ENCODE assay signal across 1 cellular context in the genomic region with DNA sequence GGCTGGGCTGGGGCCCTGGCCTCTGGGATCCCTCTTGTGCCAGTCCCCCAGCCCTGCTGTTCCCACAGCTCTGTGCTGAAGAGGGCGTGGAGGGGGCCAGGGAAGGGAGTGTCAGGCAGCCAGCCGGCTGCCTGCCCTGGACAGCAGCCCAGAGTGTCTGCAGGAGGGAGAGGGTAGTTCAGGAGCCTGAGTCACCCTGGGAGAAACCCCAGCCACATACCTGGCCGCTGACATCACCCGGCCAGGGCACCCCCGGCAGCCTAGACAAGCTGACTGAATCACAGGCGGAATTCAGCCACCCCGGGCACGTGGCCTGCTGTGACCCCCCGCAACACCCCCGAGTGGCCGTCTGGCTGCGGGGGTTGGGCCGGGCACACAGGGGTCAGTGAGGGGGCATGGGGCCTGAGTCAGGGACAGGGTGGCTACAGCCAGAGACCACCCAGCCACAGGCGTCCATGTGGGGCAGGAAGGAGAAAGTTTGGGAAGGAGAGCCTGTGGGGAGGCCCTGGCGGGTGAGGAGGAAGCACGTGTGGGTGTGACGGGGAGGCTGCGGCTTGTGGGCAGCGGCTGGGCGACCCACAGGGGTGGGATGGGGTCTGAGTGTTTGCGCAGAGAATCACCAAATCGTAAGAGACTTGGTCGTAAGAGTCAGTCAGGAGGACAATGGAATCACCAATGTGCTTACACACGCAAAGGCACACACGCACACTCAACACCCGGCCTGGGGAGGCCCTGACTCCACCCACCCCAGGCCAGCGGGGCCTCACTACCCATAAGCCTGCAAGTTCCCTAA.
TF ChIP-seq lines count a peak whose summit lies in the region.

No MANE protein-coding gene starts in this region.

TF ChIP-seq in K562, 482 proteins besides CTCF, POLR2A, EP300 and RAD21 (continued from another document and continues in another):
- TF ChIP-seq SOX6 (IDR thresholded peaks at IDR 0.05) (peak; percentile 12; the same call in 1 of the 2 replicates), DPF2 (IDR thresholded peaks at IDR 0.05) (peak; percentile 84), ZNF444 (CRISPR knock-in tag; IDR thresholded peaks at IDR 0.05) (no peak), CBX2 (IDR thresholded peaks at IDR 0.05; ENCODE audit: insufficient read depth, low read length, poor library complexity, severe bottlenecking) (no peak), SRSF9 (IDR thresholded peaks at IDR 0.05; ENCODE audit: borderline replicate concordance, low read depth, low read length) (no peak), MED1 (CRISPR knock-in tag; IDR thresholded peaks at IDR 0.05; ENCODE audit: borderline replicate concordance) (no peak), ATF7 (IDR thresholded peaks at IDR 0.05) (peak; percentile 96), SIX5 (IDR thresholded peaks at IDR 0.05; ENCODE audit: borderline replicate concordance in 1 of 2, insufficient read depth in 1 of 2, low read depth in 1 of 2, low read length in 2 of 2) (no peak), SMC3 (conservative IDR thresholded peaks at IDR 0.05; ENCODE audit: insufficient read depth, low read depth, low read length) (no peak), RAD51 (IDR thresholded peaks at IDR 0.05; ENCODE audit: borderline replicate concordance, low read depth) (peak; percentile 72), BHLHE40 (IDR thresholded peaks at IDR 0.05; ENCODE audit: low read length) (peak; percentile 90), RHOXF2B (CRISPR knock-in tag; conservative IDR thresholded peaks at IDR 0.05) (no peak), TRIM28 (IDR thresholded peaks at IDR 0.05) (no peak), TAF9B (IDR thresholded peaks at IDR 0.05; ENCODE audit: partially characterized antibody) (peak; percentile 91), TARDBP (IDR thresholded peaks at IDR 0.05) (no peak), SMAD1 (IDR thresholded peaks at IDR 0.05; ENCODE audit: low read depth, low read length, partially characterized antibody) (no peak), SMARCA4 (IDR thresholded peaks at IDR 0.05) (peak; percentile 76), SIN3A (IDR thresholded peaks at IDR 0.05; ENCODE audit: borderline replicate concordance in 2 of 2, control insufficient read depth in 1 of 2, low read depth in 2 of 2, low read length in 2 of 2) (peak in 1 of 2 experiments; percentile 55; a peak in 1 of 4 replicates), LEF1 (IDR thresholded peaks at IDR 0.05) (peak; percentile 77), EP400 (IDR thresholded peaks at IDR 0.05) (peak; percentile 93), ZNF780A (CRISPR knock-in tag; IDR thresholded peaks at IDR 0.05) (no peak), TEAD1 (CRISPR knock-in tag; IDR thresholded peaks at IDR 0.05) (peak; percentile 98 to 100), ARNT (IDR thresholded peaks at IDR 0.05) (no peak; a peak in 1 of 4 replicates), SREBF2 (CRISPR knock-in tag; IDR thresholded peaks at IDR 0.05) (no peak)
- TF ChIP-seq, protein P1, sequence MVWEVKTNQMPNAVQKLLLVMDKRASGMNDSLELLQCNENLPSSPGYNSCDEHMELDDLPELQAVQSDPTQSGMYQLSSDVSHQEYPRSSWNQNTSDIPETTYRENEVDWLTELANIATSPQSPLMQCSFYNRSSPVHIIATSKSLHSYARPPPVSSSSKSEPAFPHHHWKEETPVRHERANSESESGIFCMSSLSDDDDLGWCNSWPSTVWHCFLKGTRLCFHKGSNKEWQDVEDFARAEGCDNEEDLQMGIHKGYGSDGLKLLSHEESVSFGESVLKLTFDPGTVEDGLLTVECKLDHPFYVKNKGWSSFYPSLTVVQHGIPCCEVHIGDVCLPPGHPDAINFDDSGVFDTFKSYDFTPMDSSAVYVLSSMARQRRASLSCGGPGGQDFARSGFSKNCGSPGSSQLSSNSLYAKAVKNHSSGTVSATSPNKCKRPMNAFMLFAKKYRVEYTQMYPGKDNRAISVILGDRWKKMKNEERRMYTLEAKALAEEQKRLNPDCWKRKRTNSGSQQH (CRISPR knock-in tag; IDR thresholded peaks at IDR 0.05) = 0 out of 2 replicates have a peak, but pooled peaks have one; percentile 44
- TF ChIP-seq, protein P2, sequence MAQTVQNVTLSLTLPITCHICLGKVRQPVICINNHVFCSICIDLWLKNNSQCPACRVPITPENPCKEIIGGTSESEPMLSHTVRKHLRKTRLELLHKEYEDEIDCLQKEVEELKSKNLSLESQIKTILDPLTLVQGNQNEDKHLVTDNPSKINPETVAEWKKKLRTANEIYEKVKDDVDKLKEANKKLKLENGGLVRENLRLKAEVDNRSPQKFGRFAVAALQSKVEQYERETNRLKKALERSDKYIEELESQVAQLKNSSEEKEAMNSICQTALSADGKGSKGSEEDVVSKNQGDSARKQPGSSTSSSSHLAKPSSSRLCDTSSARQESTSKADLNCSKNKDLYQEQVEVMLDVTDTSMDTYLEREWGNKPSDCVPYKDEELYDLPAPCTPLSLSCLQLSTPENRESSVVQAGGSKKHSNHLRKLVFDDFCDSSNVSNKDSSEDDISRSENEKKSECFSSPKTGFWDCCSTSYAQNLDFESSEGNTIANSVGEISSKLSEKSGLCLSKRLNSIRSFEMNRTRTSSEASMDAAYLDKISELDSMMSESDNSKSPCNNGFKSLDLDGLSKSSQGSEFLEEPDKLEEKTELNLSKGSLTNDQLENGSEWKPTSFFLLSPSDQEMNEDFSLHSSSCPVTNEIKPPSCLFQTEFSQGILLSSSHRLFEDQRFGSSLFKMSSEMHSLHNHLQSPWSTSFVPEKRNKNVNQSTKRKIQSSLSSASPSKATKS (CRISPR knock-in tag; IDR thresholded peaks at IDR 0.05) = no peak
- TF ChIP-seq, protein P3, sequence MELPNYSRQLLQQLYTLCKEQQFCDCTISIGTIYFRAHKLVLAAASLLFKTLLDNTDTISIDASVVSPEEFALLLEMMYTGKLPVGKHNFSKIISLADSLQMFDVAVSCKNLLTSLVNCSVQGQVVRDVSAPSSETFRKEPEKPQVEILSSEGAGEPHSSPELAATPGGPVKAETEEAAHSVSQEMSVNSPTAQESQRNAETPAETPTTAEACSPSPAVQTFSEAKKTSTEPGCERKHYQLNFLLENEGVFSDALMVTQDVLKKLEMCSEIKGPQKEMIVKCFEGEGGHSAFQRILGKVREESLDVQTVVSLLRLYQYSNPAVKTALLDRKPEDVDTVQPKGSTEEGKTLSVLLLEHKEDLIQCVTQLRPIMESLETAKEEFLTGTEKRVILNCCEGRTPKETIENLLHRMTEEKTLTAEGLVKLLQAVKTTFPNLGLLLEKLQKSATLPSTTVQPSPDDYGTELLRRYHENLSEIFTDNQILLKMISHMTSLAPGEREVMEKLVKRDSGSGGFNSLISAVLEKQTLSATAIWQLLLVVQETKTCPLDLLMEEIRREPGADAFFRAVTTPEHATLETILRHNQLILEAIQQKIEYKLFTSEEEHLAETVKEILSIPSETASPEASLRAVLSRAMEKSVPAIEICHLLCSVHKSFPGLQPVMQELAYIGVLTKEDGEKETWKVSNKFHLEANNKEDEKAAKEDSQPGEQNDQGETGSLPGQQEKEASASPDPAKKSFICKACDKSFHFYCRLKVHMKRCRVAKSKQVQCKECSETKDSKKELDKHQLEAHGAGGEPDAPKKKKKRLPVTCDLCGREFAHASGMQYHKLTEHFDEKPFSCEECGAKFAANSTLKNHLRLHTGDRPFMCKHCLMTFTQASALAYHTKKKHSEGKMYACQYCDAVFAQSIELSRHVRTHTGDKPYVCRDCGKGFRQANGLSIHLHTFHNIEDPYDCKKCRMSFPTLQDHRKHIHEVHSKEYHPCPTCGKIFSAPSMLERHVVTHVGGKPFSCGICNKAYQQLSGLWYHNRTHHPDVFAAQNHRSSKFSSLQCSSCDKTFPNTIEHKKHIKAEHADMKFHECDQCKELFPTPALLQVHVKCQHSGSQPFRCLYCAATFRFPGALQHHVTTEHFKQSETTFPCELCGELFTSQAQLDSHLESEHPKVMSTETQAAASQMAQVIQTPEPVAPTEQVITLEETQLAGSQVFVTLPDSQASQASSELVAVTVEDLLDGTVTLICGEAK (IDR thresholded peaks at IDR 0.05) = peak; percentile 22; the same call in 1 of the 2 replicates
- TF ChIP-seq, protein P3 (CRISPR knock-in tag; IDR thresholded peaks at IDR 0.05) = no peak
- TF ChIP-seq, protein P4, sequence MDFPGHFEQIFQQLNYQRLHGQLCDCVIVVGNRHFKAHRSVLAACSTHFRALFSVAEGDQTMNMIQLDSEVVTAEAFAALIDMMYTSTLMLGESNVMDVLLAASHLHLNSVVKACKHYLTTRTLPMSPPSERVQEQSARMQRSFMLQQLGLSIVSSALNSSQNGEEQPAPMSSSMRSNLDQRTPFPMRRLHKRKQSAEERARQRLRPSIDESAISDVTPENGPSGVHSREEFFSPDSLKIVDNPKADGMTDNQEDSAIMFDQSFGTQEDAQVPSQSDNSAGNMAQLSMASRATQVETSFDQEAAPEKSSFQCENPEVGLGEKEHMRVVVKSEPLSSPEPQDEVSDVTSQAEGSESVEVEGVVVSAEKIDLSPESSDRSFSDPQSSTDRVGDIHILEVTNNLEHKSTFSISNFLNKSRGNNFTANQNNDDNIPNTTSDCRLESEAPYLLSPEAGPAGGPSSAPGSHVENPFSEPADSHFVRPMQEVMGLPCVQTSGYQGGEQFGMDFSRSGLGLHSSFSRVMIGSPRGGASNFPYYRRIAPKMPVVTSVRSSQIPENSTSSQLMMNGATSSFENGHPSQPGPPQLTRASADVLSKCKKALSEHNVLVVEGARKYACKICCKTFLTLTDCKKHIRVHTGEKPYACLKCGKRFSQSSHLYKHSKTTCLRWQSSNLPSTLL (IDR thresholded peaks at IDR 0.05) = no peak; the same call in 1 of the 2 replicates
- TF ChIP-seq, protein P5, sequence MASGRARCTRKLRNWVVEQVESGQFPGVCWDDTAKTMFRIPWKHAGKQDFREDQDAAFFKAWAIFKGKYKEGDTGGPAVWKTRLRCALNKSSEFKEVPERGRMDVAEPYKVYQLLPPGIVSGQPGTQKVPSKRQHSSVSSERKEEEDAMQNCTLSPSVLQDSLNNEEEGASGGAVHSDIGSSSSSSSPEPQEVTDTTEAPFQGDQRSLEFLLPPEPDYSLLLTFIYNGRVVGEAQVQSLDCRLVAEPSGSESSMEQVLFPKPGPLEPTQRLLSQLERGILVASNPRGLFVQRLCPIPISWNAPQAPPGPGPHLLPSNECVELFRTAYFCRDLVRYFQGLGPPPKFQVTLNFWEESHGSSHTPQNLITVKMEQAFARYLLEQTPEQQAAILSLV (tag; IDR thresholded peaks at IDR 0.05) = no peak; the same call in 1 of the 2 replicates
- TF ChIP-seq, protein P6, sequence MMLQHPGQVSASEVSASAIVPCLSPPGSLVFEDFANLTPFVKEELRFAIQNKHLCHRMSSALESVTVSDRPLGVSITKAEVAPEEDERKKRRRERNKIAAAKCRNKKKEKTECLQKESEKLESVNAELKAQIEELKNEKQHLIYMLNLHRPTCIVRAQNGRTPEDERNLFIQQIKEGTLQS (IDR thresholded peaks at IDR 0.05) = peak; percentile 99
- TF ChIP-seq, protein P6 (CRISPR knock-in tag; conservative IDR thresholded peaks at IDR 0.05) = peak; percentile 99
- TF ChIP-seq, protein P7, sequence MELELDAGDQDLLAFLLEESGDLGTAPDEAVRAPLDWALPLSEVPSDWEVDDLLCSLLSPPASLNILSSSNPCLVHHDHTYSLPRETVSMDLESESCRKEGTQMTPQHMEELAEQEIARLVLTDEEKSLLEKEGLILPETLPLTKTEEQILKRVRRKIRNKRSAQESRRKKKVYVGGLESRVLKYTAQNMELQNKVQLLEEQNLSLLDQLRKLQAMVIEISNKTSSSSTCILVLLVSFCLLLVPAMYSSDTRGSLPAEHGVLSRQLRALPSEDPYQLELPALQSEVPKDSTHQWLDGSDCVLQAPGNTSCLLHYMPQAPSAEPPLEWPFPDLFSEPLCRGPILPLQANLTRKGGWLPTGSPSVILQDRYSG (tag; conservative IDR thresholded peaks at IDR 0.05; ENCODE audit: low read depth) = 0 out of 2 replicates have a peak, but pooled peaks have one; percentile 55
